Comparison of ENCODE assay signal across 8 cellular contexts in genomic region chr15:43748376-43748775, GRCh38. TPM values are rescaled to one million over a fixed set of nuclear protein-coding genes. Genes with fewer than 3 reads are reported as not detected.
DNase-seq lines count a peak whose midpoint lies in the region; ATAC-seq and TF ChIP-seq lines count a peak whose summit lies in the region.

No MANE protein-coding gene starts in this region.

- peaks cover 17% of the 10 kb centered on the region for H3K4me1 ChIP-seq in A673 (ENCODE audit: insufficient read depth, low read length, poor library complexity, severe bottlenecking)

- intact Hi-C loops in A673 (cut with micrococcal nuclease; ENCODE audit: unreplicated experiment) = loop anchor here (10.0 kb wide), 1 partner anchor 344 kb away; no protein-coding TSS in a partner anchor
- intact Hi-C loops in activated T-helper 2 cell treated with anti-CD3 and anti-CD28 coated beads, Interferon-gamma antibody, Interleukin-2, Interleukin-4, amounts not matched to agents 10 μg/mL and 5 μg/mL and 100 μg/mL, durations not matched to agents 14 hours and 24 hours and 36 hours (cut with micrococcal nuclease) = loop anchor here (2.0 kb wide), 1 partner anchor 44 kb away; the partner anchor contains the start of gene SERF2

- peaks cover 33% of the 10 kb centered on the region for H3K4me1 Mint-ChIP-seq in activated T-helper 2 cell treated with anti-CD3 and anti-CD28 coated beads, Interferon-gamma antibody, Interleukin-2, Interleukin-4, amounts not matched to agents 10 μg/mL and 5 μg/mL and 100 μg/mL, durations not matched to agents 14 hours and 24 hours and 36 hours (ENCODE audit: low read depth)
- H3K4me1 Mint-ChIP-seq in immature natural killer cell = peaks cover 58 to 65% of the 10 kb centered on the region in 2 donors

- no TSS peak for BruUV-seq in A673 (replicated peaks; lab: Mats Ljungman, UMichigan)

- peak overlapping the region; percentile 95 for H3K4me3 Mint-ChIP-seq in activated T-helper 2 cell treated with anti-CD3 and anti-CD28 coated beads, Interferon-gamma antibody, Interleukin-2, Interleukin-4, amounts not matched to agents 10 μg/mL and 5 μg/mL and 100 μg/mL, durations not matched to agents 14 hours and 24 hours and 36 hours (ENCODE audit: low read depth)
- H3K4me3 Mint-ChIP-seq in immature natural killer cell = peak overlapping the region; percentile 89 to 98 (median 93)

- no peaks in the 10 kb centered on the region for H3K9me3 ChIP-seq in A673 (ENCODE audit: low read depth, low read length, poor library complexity, severe bottlenecking)

- POLR2A ChIA-PET in A673 (lab: Charles Lee; ENCODE audit: low non-redundant PET) = no interaction called here

- peak overlapping the region; percentile 38 for H3K27ac Mint-ChIP-seq in activated T-helper 2 cell treated with anti-CD3 and anti-CD28 coated beads, Interferon-gamma antibody, Interleukin-2, Interleukin-4, amounts not matched to agents 10 μg/mL and 5 μg/mL and 100 μg/mL, durations not matched to agents 14 hours and 24 hours and 36 hours
- H3K27ac Mint-ChIP-seq in immature natural killer cell = peak overlapping the region; percentile 89 to 99 (median 96)

- no peaks in the 10 kb centered on the region for H3K27me3 Mint-ChIP-seq in activated T-helper 2 cell treated with anti-CD3 and anti-CD28 coated beads, Interferon-gamma antibody, Interleukin-2, Interleukin-4, amounts not matched to agents 10 μg/mL and 5 μg/mL and 100 μg/mL, durations not matched to agents 14 hours and 24 hours and 36 hours (ENCODE audit: low read depth)
- peaks cover 9 to 28% (median 11%) of the 10 kb centered on the region in 3 donors for H3K27me3 Mint-ChIP-seq in immature natural killer cell (ENCODE audit: low read depth in 3 of 3)

- peak; percentile 35 for DNase-seq in A673 (ENCODE audit: low spot score)
- DNase-seq in GM12865 (ENCODE audit: low read depth) = peak; percentile 35
- DNase-seq in activated T-helper 2 cell treated with anti-CD3 and anti-CD28 coated beads, Interferon-gamma antibody, Interleukin-2, Interleukin-4, amounts not matched to agents 10 μg/mL and 5 μg/mL and 100 μg/mL, durations not matched to agents 14 hours and 24 hours and 36 hours (ENCODE audit: low spot score) = no peak
- DNase-seq in immature natural killer cell = peak in 2 of 3 donors; percentile 14 to 30
- no peak for DNase-seq in NCI-H345 treated with DMSO at 0.1 percent for 48 hours (lab: John Stamatoyannopoulos, UW; ENCODE audit: unreplicated experiment)
- no peak for DNase-seq in NCI-H526 (lab: John Stamatoyannopoulos, UW)

- TF ChIP-seq CTCF in A673 (conservative IDR thresholded peaks at IDR 0.05; ENCODE audit: low read depth, low read length) = no peak
- no peak for TF ChIP-seq CTCF in GM12865 (IDR thresholded peaks at IDR 0.05; ENCODE audit: insufficient read depth, low read depth, low read length, missing control alignments)

- ATAC-seq in GM18520 (IDR thresholded peaks at IDR 0.05; ENCODE audit: unreplicated experiment) (no peak), GM19452 (IDR thresholded peaks at IDR 0.05; ENCODE audit: unreplicated experiment) (no peak)

- H3K36me3 ChIP-seq in A673 (ENCODE audit: insufficient read depth, low read length, poor library complexity, severe bottlenecking) = peaks cover 22% of the 10 kb centered on the region

- CTCF ChIA-PET in A673 (lab: Charles Lee) = interaction anchor here (0.7 kb wide), 1 partner anchor 24 kb away, joined by 3 read pairs; no protein-coding TSS in a partner anchor

- no peak overlapping the region for H3K27ac ChIP-seq in A673 (ENCODE audit: low read depth, low read length, poor library complexity, severe bottlenecking)

- H3K4me3 ChIP-seq in A673 (ENCODE audit: low read depth, low read length, poor library complexity, severe bottlenecking) (peak overlapping the region; percentile 82), GM12865 (ENCODE audit: low read depth, low read length) (peak overlapping the region; percentile 62)

- peaks cover 47% of the 10 kb centered on the region for H3K36me3 Mint-ChIP-seq in activated T-helper 2 cell treated with anti-CD3 and anti-CD28 coated beads, Interferon-gamma antibody, Interleukin-2, Interleukin-4, amounts not matched to agents 10 μg/mL and 5 μg/mL and 100 μg/mL, durations not matched to agents 14 hours and 24 hours and 36 hours (ENCODE audit: low read depth)
- no peaks in the 10 kb centered on the region for H3K36me3 Mint-ChIP-seq in immature natural killer cell

- H3K27me3 ChIP-seq in A673 (replicated peaks; ENCODE audit: insufficient read depth, low read depth, low read length, poor library complexity) = no peaks in the 10 kb centered on the region

- no peaks in the 10 kb centered on the region for H3K9me3 Mint-ChIP-seq in activated T-helper 2 cell treated with anti-CD3 and anti-CD28 coated beads, Interferon-gamma antibody, Interleukin-2, Interleukin-4, amounts not matched to agents 10 μg/mL and 5 μg/mL and 100 μg/mL, durations not matched to agents 14 hours and 24 hours and 36 hours
- H3K9me3 Mint-ChIP-seq in immature natural killer cell = no peaks in the 10 kb centered on the region

RNA-seq across cellular contexts. Expression of gene PDIA3, which starts 2.1 kb away (rescaled TPM):
- total RNA-seq in A673 (2021) = 421 and 430 TPM in 2 replicates
- 370 and 384 TPM in 2 replicates for total RNA-seq in activated T-helper 2 cell treated with anti-CD3 and anti-CD28 coated beads, Interferon-gamma antibody, Interleukin-2, Interleukin-4, amounts not matched to agents 10 μg/mL and 5 μg/mL and 100 μg/mL, durations not matched to agents 14 hours and 24 hours and 36 hours
- 100 to 1,000 TPM; 394 to 690 (median 654) TPM for polyA plus RNA-seq in immature natural killer cell

RNA-seq across cellular contexts. Expression of gene ELL3, which starts 28.4 kb away (rescaled TPM):
- total RNA-seq in A673 (2021) = 1.7 and 3.0 TPM in 2 replicates
- total RNA-seq in activated T-helper 2 cell treated with anti-CD3 and anti-CD28 coated beads, Interferon-gamma antibody, Interleukin-2, Interleukin-4, amounts not matched to agents 10 μg/mL and 5 μg/mL and 100 μg/mL, durations not matched to agents 14 hours and 24 hours and 36 hours = 1.0 and 1.3 TPM in 2 replicates
- 1 to 10 TPM in 1 of 3 donors, under 1 TPM in 1, not detected in 1; 0.78 to 1.4 TPM for polyA plus RNA-seq in immature natural killer cell

RNA-seq across cellular contexts. Expression of gene SERF2, which starts 43.7 kb away (rescaled TPM):
- total RNA-seq in A673 (2021) = 632 and 654 TPM in 2 replicates
- 580 and 598 TPM in 2 replicates for total RNA-seq in activated T-helper 2 cell treated with anti-CD3 and anti-CD28 coated beads, Interferon-gamma antibody, Interleukin-2, Interleukin-4, amounts not matched to agents 10 μg/mL and 5 μg/mL and 100 μg/mL, durations not matched to agents 14 hours and 24 hours and 36 hours
- 1,000 to 10,000 TPM; 1,924 to 3,752 (median 2,420) TPM for polyA plus RNA-seq in immature natural killer cell

RNA-seq across cellular contexts. Expression of gene SERINC4, which starts 51.6 kb away (rescaled TPM):
- 0.33 TPM in 1 of 2 replicates, not detected in the other for total RNA-seq in A673 (2021)
- total RNA-seq in activated T-helper 2 cell treated with anti-CD3 and anti-CD28 coated beads, Interferon-gamma antibody, Interleukin-2, Interleukin-4, amounts not matched to agents 10 μg/mL and 5 μg/mL and 100 μg/mL, durations not matched to agents 14 hours and 24 hours and 36 hours = 0.28 and 0.57 TPM in 2 replicates
- 1 to 10 TPM in 2 of 3 donors, under 1 TPM in 1; 0.72 to 3.4 (median 1.3) TPM for polyA plus RNA-seq in immature natural killer cell

RNA-seq across cellular contexts. Expression of gene HYPK, which starts 52.0 kb away (rescaled TPM):
- total RNA-seq in A673 (2021) = 33.6 and 34.9 TPM in 2 replicates
- total RNA-seq in activated T-helper 2 cell treated with anti-CD3 and anti-CD28 coated beads, Interferon-gamma antibody, Interleukin-2, Interleukin-4, amounts not matched to agents 10 μg/mL and 5 μg/mL and 100 μg/mL, durations not matched to agents 14 hours and 24 hours and 36 hours = 23.6 and 24.3 TPM in 2 replicates
- polyA plus RNA-seq in immature natural killer cell = 10 to 100 TPM in 2 of 3 donors, 1 to 10 TPM in 1; 4.1 to 20.3 (median 10.0) TPM

Comparison
In these comparisons a context has a peak if more than half of its experiments do, and no peak if none do; other contexts are left out.
1. DNase-seq: peak in A673 (single experiment), GM12865 (single experiment) and immature natural killer cell (2 of 3); none in activated T-helper 2 cell treated with anti-CD3 and anti-CD28 coated beads, Interferon-gamma antibody, Interleukin-2, Interleukin-4, amounts not matched to agents 10 μg/mL and 5 μg/mL and 100 μg/mL, durations not matched to agents 14 hours and 24 hours and 36 hours (single experiment), NCI-H345 treated with DMSO at 0.1 percent for 48 hours (single experiment) and NCI-H526 (0 of 2).